11 cellular contexts compared by ENCODE assay signal in the genomic region with DNA sequence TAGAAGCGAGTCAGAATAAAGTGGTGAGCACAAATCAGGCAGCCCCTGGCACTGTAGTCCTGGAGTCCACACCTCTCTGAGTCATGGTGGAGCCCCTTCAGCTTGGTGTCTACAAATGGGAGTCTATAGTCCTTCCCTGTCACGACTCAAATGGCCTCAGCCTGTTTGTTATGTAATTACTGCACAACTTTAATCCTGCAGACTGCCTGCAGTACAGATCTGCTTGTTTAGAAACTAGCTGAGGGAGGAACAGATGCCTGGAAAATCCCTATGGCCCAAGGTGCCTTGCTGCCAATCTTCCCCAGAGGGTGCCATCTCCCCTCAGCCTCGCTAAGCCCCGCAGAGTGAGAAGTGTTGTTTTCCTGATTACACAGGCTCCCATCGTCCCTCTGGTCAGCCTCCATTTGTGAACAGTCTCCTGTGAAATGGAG. TPM values are rescaled to one million over a fixed set of nuclear protein-coding genes. Genes with fewer than 3 reads are reported as not detected.
DNase-seq lines count a peak whose midpoint lies in the region; ATAC-seq and TF ChIP-seq lines count a peak whose summit lies in the region.
"Had no signal": no experiment of that assay in that cellular context is flagged by ENCODE, and none has a peak within 500 bp of the region (broad histone marks: within the 10 kb centered on the region; RNA-seq: fewer than 3 reads in every experiment).

No MANE protein-coding gene starts in this region.

- peak; percentile 71 to 72 for ATAC-seq in natural killer cell treated with Interleukin-12 subunit alpha and Interleukin-12 subunit beta and Interleukin-15 and Interleukin-18, amount 100 ng/mL, for 72 hours
- ATAC-seq in GM19452 (IDR thresholded peaks at IDR 0.05; ENCODE audit: unreplicated experiment) = no peak

- H3K4me1 Mint-ChIP-seq in natural killer cell treated with Interleukin-12 subunit alpha and Interleukin-12 subunit beta and Interleukin-15 and Interleukin-18, amount 100 ng/mL, for 72 hours (ENCODE audit: low read depth in 2 of 2) = peaks cover 19 to 55% of the 10 kb centered on the region in 2 donors
- peaks cover 6% of the 10 kb centered on the region for H3K4me1 Mint-ChIP-seq in glutamatergic neuron (ENCODE audit: low read depth, unreplicated experiment)

- peak overlapping the region; percentile 47 for H3K4me3 Mint-ChIP-seq in natural killer cell treated with Interleukin-12 subunit alpha and Interleukin-12 subunit beta and Interleukin-15 and Interleukin-18, amount 100 ng/mL, for 72 hours
- H3K4me3 Mint-ChIP-seq in glutamatergic neuron (ENCODE audit: unreplicated experiment) = no peak overlapping the region

- H3K4me3 ChIP-seq in GM12865 (ENCODE audit: low read depth, low read length) (no peak overlapping the region), NB4 (ENCODE audit: low read depth, low read length) (no peak overlapping the region)

- no peak for TF ChIP-seq POLR2A in NB4 (IDR thresholded peaks at IDR 0.05; ENCODE audit: extremely low read depth, insufficient read length)

- DNase-seq in GM12865 (ENCODE audit: low read depth) (peak; percentile 18), NB4 (ENCODE audit: low read depth) (peak; percentile 22), cerebellum (ENCODE audit: low spot score) (peak; percentile 42), glutamatergic neuron (no peak), putamen (ENCODE audit: low spot score) (no peak), NCI-H1436 (lab: John Stamatoyannopoulos, UW) (no peak)
- no peak for DNase-seq in natural killer cell treated with Interleukin-12 subunit alpha and Interleukin-12 subunit beta and Interleukin-15 and Interleukin-18, amount 100 ng/mL, for 72 hours (ENCODE audit: low spot score)
- DNase-seq: NCI-H1436 treated with DMSO at 0.1 percent for 48 hours had no signal

- TF ChIP-seq CTCF in GM12865 (IDR thresholded peaks at IDR 0.05; ENCODE audit: insufficient read depth, low read depth, low read length, missing control alignments) = no peak
- TF ChIP-seq CTCF in NB4 (IDR thresholded peaks at IDR 0.05; ENCODE audit: low read depth, low read length) = no peak
- no peak for TF ChIP-seq CTCF in glutamatergic neuron (IDR thresholded peaks at IDR 0.05; ENCODE audit: partially characterized antibody, unreplicated experiment)

- H3K27ac Mint-ChIP-seq in natural killer cell treated with Interleukin-12 subunit alpha and Interleukin-12 subunit beta and Interleukin-15 and Interleukin-18, amount 100 ng/mL, for 72 hours = peak overlapping the region; percentile 48 to 56
- H3K27ac Mint-ChIP-seq in glutamatergic neuron (ENCODE audit: unreplicated experiment) = no peak overlapping the region

- no peaks in the 10 kb centered on the region for H3K27me3 Mint-ChIP-seq in natural killer cell treated with Interleukin-12 subunit alpha and Interleukin-12 subunit beta and Interleukin-15 and Interleukin-18, amount 100 ng/mL, for 72 hours
- H3K27me3 Mint-ChIP-seq in glutamatergic neuron (ENCODE audit: unreplicated experiment) = peaks cover 2% of the 10 kb centered on the region

- H3K9me3 Mint-ChIP-seq in natural killer cell treated with Interleukin-12 subunit alpha and Interleukin-12 subunit beta and Interleukin-15 and Interleukin-18, amount 100 ng/mL, for 72 hours = no peaks in the 10 kb centered on the region
- no peaks in the 10 kb centered on the region for H3K9me3 Mint-ChIP-seq in glutamatergic neuron (ENCODE audit: unreplicated experiment)

- peaks cover 10% of the 10 kb centered on the region for H3K36me3 Mint-ChIP-seq in natural killer cell treated with Interleukin-12 subunit alpha and Interleukin-12 subunit beta and Interleukin-15 and Interleukin-18, amount 100 ng/mL, for 72 hours
- H3K36me3 Mint-ChIP-seq in glutamatergic neuron (ENCODE audit: unreplicated experiment) = no peaks in the 10 kb centered on the region

RNA-seq across cellular contexts. Expression of gene CXCR6, which starts 3.9 kb away (rescaled TPM):
- total RNA-seq in cerebellum = not detected
- total RNA-seq in natural killer cell treated with Interleukin-12 subunit alpha and Interleukin-12 subunit beta and Interleukin-15 and Interleukin-18, amount 100 ng/mL, for 72 hours = 1 to 10 TPM; 4.0 to 5.3 TPM
- not detected for total RNA-seq in glutamatergic neuron (ENCODE audit: unreplicated experiment)
- total RNA-seq: H1, lung microvascular endothelial cell had no signal

RNA-seq across cellular contexts. Expression of gene CCR9, which starts 53.0 kb away (rescaled TPM):
- total RNA-seq in cerebellum (not detected), glutamatergic neuron (ENCODE audit: unreplicated experiment) (not detected)
- not detected for total RNA-seq in natural killer cell treated with Interleukin-12 subunit alpha and Interleukin-12 subunit beta and Interleukin-15 and Interleukin-18, amount 100 ng/mL, for 72 hours
- total RNA-seq: H1, lung microvascular endothelial cell had no signal

RNA-seq across cellular contexts. Expression of gene FYCO1, which starts 56.3 kb away (rescaled TPM):
- total RNA-seq in cerebellum = 4.7 TPM
- 10 to 100 TPM; 14.6 to 30.3 TPM for total RNA-seq in natural killer cell treated with Interleukin-12 subunit alpha and Interleukin-12 subunit beta and Interleukin-15 and Interleukin-18, amount 100 ng/mL, for 72 hours
- total RNA-seq in glutamatergic neuron (ENCODE audit: unreplicated experiment) = 3.8 TPM

Comparison
In these comparisons a context has a peak if more than half of its experiments do, and no peak if none do; other contexts are left out.
1. DNase-seq: peak in GM12865 (single experiment), NB4 (single experiment) and cerebellum (single experiment); none in natural killer cell treated with Interleukin-12 subunit alpha and Interleukin-12 subunit beta and Interleukin-15 and Interleukin-18, amount 100 ng/mL, for 72 hours (single experiment), glutamatergic neuron (single experiment), putamen (single experiment) and NCI-H1436 (single experiment).